22 cellular contexts compared by ENCODE assay signal in genomic region chr5:16709691-16710420, GRCh38.
DNase-seq lines count a peak whose midpoint lies in the region; ATAC-seq and TF ChIP-seq lines count a peak whose summit lies in the region.
"Had no signal": no experiment of that assay in that cellular context is flagged by ENCODE, and none has a peak within 500 bp of the region (broad histone marks: within the 10 kb centered on the region; RNA-seq: fewer than 3 reads in every experiment).

No MANE protein-coding gene starts in this region.

- H2BK120ac ChIP-seq in IMR-90 (ENCODE audit: low read depth, low read length) = no peak overlapping the region

- H3K14ac ChIP-seq in IMR-90 (replicated peaks; ENCODE audit: low read depth, low read length) = no peak overlapping the region; the same call in 1 of the 2 replicates

- peak; percentile 45 for ATAC-seq in IMR-90 (ENCODE audit: low read depth)
- no peak for ATAC-seq in GM19397 (IDR thresholded peaks at IDR 0.05; ENCODE audit: unreplicated experiment)
- no peak for ATAC-seq in HG03139 (IDR thresholded peaks at IDR 0.05; ENCODE audit: unreplicated experiment)

- no peak overlapping the region for H4K91ac ChIP-seq in IMR-90 (ENCODE audit: insufficient read depth, low read depth, low read length)

- peaks cover 45% of the 10 kb centered on the region for H4K20me1 ChIP-seq in IMR-90 (ENCODE audit: insufficient read depth, low read length)

- DNase-seq in AG04450 (ENCODE audit: low read depth, low spot score) = no peak
- peak; percentile 48 for DNase-seq in IMR-90
- no peak for DNase-seq in colonic mucosa
- DNase-seq in retina = no peak
- DNase-seq: 8988T; AML-193; DMS53; H9; KBM-7; NCI-H1092 treated with DMSO at 0.1 percent for 48 hours; NCI-H1436 treated with DMSO at 0.1 percent for 48 hours; NCI-H2029; NCI-H2227 treated with DMSO at 0.1 percent for 48 hours; NCI-H510A treated with DMSO at 0.1 percent for 48 hours; NCI-H774; NK-92 treated with Interleukin-12 subunit alpha and Interleukin-12 subunit beta, amount 100 ng/mL, for 24 hours; Peyer's patch had no signal

- TF ChIP-seq CTCF in AG04450 (IDR thresholded peaks at IDR 0.05; ENCODE audit: low read depth, low read length) (no peak), IMR-90 (conservative IDR thresholded peaks at IDR 0.05; ENCODE audit: low read depth, low read length) (no peak), colonic mucosa (IDR thresholded peaks at IDR 0.05) (no peak)

- H3K23ac ChIP-seq in IMR-90 (ENCODE audit: low read depth, low read length) = no peak overlapping the region

- H3K4me3 ChIP-seq in AG04450 (ENCODE audit: low read depth, low read length) (no peak overlapping the region), IMR-90 (ENCODE audit: insufficient read depth, low read depth, low read length) (no peak overlapping the region), mesodermal cell (ENCODE audit: extremely low read depth, insufficient read depth, low read length, poor library complexity, severe bottlenecking) (no peak overlapping the region), colonic mucosa (no peak overlapping the region)
- H3K4me3 ChIP-seq: Peyer's patch had no signal

- no peak overlapping the region for H3K18ac ChIP-seq in IMR-90 (ENCODE audit: low read depth, low read length)

- in situ Hi-C loops in IMR-90 (cut with MboI; ENCODE audit: low sequenced_read_pairs) = no loop called here

- WGBS in IMR-90 (ENCODE audit: extremely low coverage in 2 of 2, insufficient read length in 1 of 2), 2 experiments = no CpG with 5 or more reads among the region's 8 CpGs
- 90 to 96% methylated on average over 5 of the region's 8 CpGs for WGBS in mesodermal cell (ENCODE audit: insufficient coverage in 2 of 2), 2 experiments

- no peak for TF ChIP-seq POLR2A in IMR-90 (IDR thresholded peaks at IDR 0.05; ENCODE audit: low read depth, low read length)

- H3K27me3 ChIP-seq in AG04450 (ENCODE audit: control insufficient read depth, insufficient read depth, low read length) = no peaks in the 10 kb centered on the region
- no peaks in the 10 kb centered on the region for H3K27me3 ChIP-seq in IMR-90 (ENCODE audit: control insufficient read depth, insufficient read depth, low read length)
- H3K27me3 ChIP-seq in colonic mucosa = no peaks in the 10 kb centered on the region
- H3K27me3 ChIP-seq: Peyer's patch had no signal

- no peak overlapping the region for H3K4ac ChIP-seq in IMR-90 (ENCODE audit: low read depth, low read length)

- TF ChIP-seq RAD21 in IMR-90 (IDR thresholded peaks at IDR 0.05; ENCODE audit: low read length) = no peak

- no peak overlapping the region for H2BK20ac ChIP-seq in IMR-90 (ENCODE audit: low read depth, low read length)

- H3K79me1 ChIP-seq in IMR-90 (ENCODE audit: low read depth in 1 of 2, low read length in 2 of 2) = peaks cover 24 to 83% of the 10 kb centered on the region in 2 experiments

- H2AK9ac ChIP-seq in IMR-90 (replicated peaks; ENCODE audit: low read depth, low read length, poor library complexity) = no peak overlapping the region

- H3K36me3 ChIP-seq in IMR-90 (ENCODE audit: control insufficient read depth, insufficient read depth, low read length) = peaks cover 44% of the 10 kb centered on the region
- peaks cover 84% of the 10 kb centered on the region for H3K36me3 ChIP-seq in mesodermal cell (ENCODE audit: control insufficient read depth, insufficient read depth, low read length)
- H3K36me3 ChIP-seq in colonic mucosa = no peaks in the 10 kb centered on the region

- H4K5ac ChIP-seq in IMR-90 (ENCODE audit: low read depth, low read length) = no peak overlapping the region

- H3K9me1 ChIP-seq in IMR-90 (ENCODE audit: insufficient read depth, low read length) = peaks cover 24% of the 10 kb centered on the region

- no peak overlapping the region for H3K9ac ChIP-seq in IMR-90 (ENCODE audit: low read depth, low read length)
- no peak overlapping the region for H3K9ac ChIP-seq in colonic mucosa (ENCODE audit: low read depth in 2 of 2, low read length in 2 of 2)

- H3K4me2 ChIP-seq in IMR-90 (ENCODE audit: low read depth, low read length) = no peak overlapping the region

- peaks cover 10% of the 10 kb centered on the region for H3K4me1 ChIP-seq in IMR-90 (ENCODE audit: control insufficient read depth, insufficient read depth, low read length)
- H3K4me1 ChIP-seq in mesodermal cell (ENCODE audit: control insufficient read depth, insufficient read depth, low read length, poor library complexity, severe bottlenecking) = peaks cover 19% of the 10 kb centered on the region
- H3K4me1 ChIP-seq in colonic mucosa = no peaks in the 10 kb centered on the region
- H3K4me1 ChIP-seq: Peyer's patch had no signal

- no TSS peak for BruUV-seq in IMR-90 (replicated peaks; lab: Mats Ljungman, UMichigan)

- POLR2A ChIA-PET in AG04450 (lab: Yijun Ruan, JAX) = no interaction called here
- POLR2A ChIA-PET in IMR-90 (lab: Charles Lee; ENCODE audit: unreplicated experiment) = no interaction called here

- no peak overlapping the region for H2AFZ ChIP-seq in IMR-90 (replicated peaks; ENCODE audit: low read length, poor library complexity)

- intact Hi-C loops in IMR-90 (cut with micrococcal nuclease) = no loop called here
- intact Hi-C loops in colonic mucosa (cut with DNase I) = no loop called here

- H4K8ac ChIP-seq in IMR-90 (ENCODE audit: low read depth in 2 of 2, low read length in 2 of 2) = no peak overlapping the region

- H3K56ac ChIP-seq in IMR-90 (ENCODE audit: extremely low read depth, insufficient read depth, low read length) = no peak overlapping the region

- peak overlapping the region; percentile 12 for H3K27ac ChIP-seq in AG04450 (ENCODE audit: low read depth, low read length)
- H3K27ac ChIP-seq in IMR-90 (ENCODE audit: insufficient read depth, low read length) = no peak overlapping the region
- peak overlapping the region; percentile 63 for H3K27ac ChIP-seq in cingulate gyrus (ENCODE audit: low read depth, low read length)
- H3K27ac ChIP-seq in mesodermal cell (ENCODE audit: low read depth, low read length, severe bottlenecking) = peak overlapping the region; percentile 26
- H3K27ac ChIP-seq in colonic mucosa = no peak overlapping the region
- H3K27ac ChIP-seq: C4-2B, Peyer's patch had no signal

- no peak overlapping the region for H2AK5ac ChIP-seq in IMR-90 (ENCODE audit: low read depth, low read length)

- CTCF ChIA-PET in AG04450 (lab: Charles Lee) (no interaction called here), IMR-90 (lab: Yijun Ruan, JAX) (interaction anchor here (0.6 kb wide), 1 partner anchor 108 kb away, joined by 3 read pairs; no protein-coding TSS in a partner anchor)

- no peak overlapping the region for H2BK15ac ChIP-seq in IMR-90 (ENCODE audit: low read depth, low read length)

- no peak overlapping the region for H2BK5ac ChIP-seq in IMR-90 (ENCODE audit: low read depth, low read length, poor library complexity, severe bottlenecking)

- dilution Hi-C loops in IMR-90 (cut with HindIII; ENCODE audit: low sequenced_read_pairs, unreplicated experiment) = no loop called here

- H3K9me3 ChIP-seq in AG04450 (ENCODE audit: control insufficient read depth, insufficient read depth, low read length) (no peaks in the 10 kb centered on the region), IMR-90 (ENCODE audit: control insufficient read depth, insufficient read depth, low read length) (no peaks in the 10 kb centered on the region), mesodermal cell (ENCODE audit: control insufficient read depth, low read length) (no peaks in the 10 kb centered on the region), colonic mucosa (no peaks in the 10 kb centered on the region)
- H3K9me3 ChIP-seq: Peyer's patch had no signal

TF ChIP-seq in IMR-90, 13 proteins besides CTCF, POLR2A, EP300 and RAD21:
- TF ChIP-seq CHD1 (IDR thresholded peaks at IDR 0.05; ENCODE audit: low read depth, low read length) (no peak), RCOR1 (IDR thresholded peaks at IDR 0.05; ENCODE audit: insufficient replicate concordance, low read length) (no peak)
TF ChIP-seq in IMR-90: peak in this region for 0.

Comparison
In these comparisons a context has a peak if more than half of its experiments do, and no peak if none do; other contexts are left out.
1. H3K27ac ChIP-seq: peak in AG04450 (single experiment), cingulate gyrus (single experiment) and mesodermal cell (single experiment); none in IMR-90 (single experiment) and colonic mucosa (single experiment).